ENCODE assay signal across 7 cellular contexts in genomic region chr17:3710951-3711383, GRCh38. TPM values are rescaled to one million over a fixed set of nuclear protein-coding genes. Genes with fewer than 3 reads are reported as not detected.
DNase-seq lines count a peak whose midpoint lies in the region; ATAC-seq and TF ChIP-seq lines count a peak whose summit lies in the region.

No MANE protein-coding gene starts in this region.

- WGBS in SK-N-SH (ENCODE audit: low lambda C conversion rate): 88% methylated on average over 5 of the region's 5 CpGs
- WGBS in adrenal gland, 4 donors: 61 to 71% (median 69%) methylated on average over 5 of the region's 5 CpGs
- 91% methylated on average over 5 of the region's 5 CpGs for whole genome bisulfite sequencing in hepatocyte (ENCODE audit: low lambda C conversion rate, missing lambda C conversion rate)

- no peak for TF ChIP-seq CTCF in SK-N-SH (IDR thresholded peaks at IDR 0.05)
- no peak for TF ChIP-seq CTCF in adrenal gland (IDR thresholded peaks at IDR 0.05)
- no peak for TF ChIP-seq CTCF in hepatocyte (IDR thresholded peaks at IDR 0.05; ENCODE audit: poor library complexity)

- H2AFZ ChIP-seq in SK-N-SH (ENCODE audit: low read depth) (no peak overlapping the region), hepatocyte (no peak overlapping the region)

- intact Hi-C loops in adrenal gland (cut with DNase I): no loop called here

- H3K4me3 ChIP-seq in SK-N-SH (ENCODE audit: low read depth in 2 of 2, low read length in 1 of 2) (no peak overlapping the region), adrenal gland (no peak overlapping the region), hepatocyte (no peak overlapping the region)

- no peaks in the 10 kb centered on the region for H3K9me3 Mint-ChIP-seq in activated naive CD8-positive, alpha-beta T cell (ENCODE audit: low read depth)

- 0 out of 4 replicates have a peak, but pooled peaks cover 0 to 4% of the 10 kb centered on the region in 2 experiments for H3K4me1 ChIP-seq in SK-N-SH (ENCODE audit: control insufficient read depth in 1 of 2, insufficient read depth in 2 of 2, low read depth in 1 of 2, low read length in 1 of 2)
- H3K4me1 ChIP-seq in adrenal gland (replicated peaks in 1 of 2): peaks cover 0 to 7% of the 10 kb centered on the region in 2 donors
- no peaks in the 10 kb centered on the region for H3K4me1 ChIP-seq in hepatocyte (ENCODE audit: insufficient read depth)

- H3K4me3 Mint-ChIP-seq in activated naive CD8-positive, alpha-beta T cell: peak overlapping the region; percentile 60

- ATAC-seq in HG03060 (IDR thresholded peaks at IDR 0.05; ENCODE audit: low read depth, unreplicated experiment): peak; percentile 94

- TF ChIP-seq POLR2A in adrenal gland (IDR thresholded peaks at IDR 0.05): no peak

- peak overlapping the region; percentile 76 for H3K27ac Mint-ChIP-seq in activated naive CD8-positive, alpha-beta T cell

- DNase-seq in GM19240 (ENCODE audit: insufficient read length, low spot score): peak; percentile 83
- DNase-seq in SK-N-SH: no peak
- peak; percentile 51 to 56 for DNase-seq in stimulated activated CD4-positive, alpha-beta T cell treated with anti-CD3 and anti-CD28 coated beads, Interleukin-12 subunit alpha, Interleukin-12 subunit beta, amount 100 ng/mL, for 24 hours (ENCODE audit: low read depth in 2 of 2)
- no peak for DNase-seq in adrenal gland
- no peak for DNase-seq in hepatocyte (ENCODE audit: low spot score)

- H4K20me1 ChIP-seq in SK-N-SH (ENCODE audit: insufficient read depth) (no peaks in the 10 kb centered on the region), hepatocyte (ENCODE audit: insufficient read depth, poor library complexity, severe bottlenecking) (no peaks in the 10 kb centered on the region)

- POLR2A ChIA-PET in SK-N-SH (lab: Yijun Ruan, JAX): interaction anchor here (0.7 kb wide), 1 partner anchor 15 kb away, joined by 3 read pairs; the partner anchor contains the start of gene P2RX5

- no peaks in the 10 kb centered on the region for H3K9me3 ChIP-seq in SK-N-SH
- no peaks in the 10 kb centered on the region for H3K9me3 ChIP-seq in adrenal gland (replicated peaks in 1 of 3)
- no peaks in the 10 kb centered on the region for H3K9me3 ChIP-seq in hepatocyte (ENCODE audit: low read depth)

- peaks cover 5% of the 10 kb centered on the region for H3F3A ChIP-seq in SK-N-SH (replicated peaks; ENCODE audit: insufficient read depth)

- H3K27ac ChIP-seq in SK-N-SH (ENCODE audit: low read depth in 2 of 2, low read length in 1 of 2): no peak overlapping the region
- no peak overlapping the region for H3K27ac ChIP-seq in adrenal gland
- no peak overlapping the region for H3K27ac ChIP-seq in hepatocyte

- H3K27me3 ChIP-seq in SK-N-SH (ENCODE audit: insufficient read depth) (no peaks in the 10 kb centered on the region), adrenal gland (no peaks in the 10 kb centered on the region), hepatocyte (no peaks in the 10 kb centered on the region)

- TF ChIP-seq RAD21 in SK-N-SH (IDR thresholded peaks at IDR 0.05; ENCODE audit: low read length): no peak

- CTCF ChIA-PET in SK-N-SH (lab: Yijun Ruan, JAX): no interaction called here

- H3K36me3 Mint-ChIP-seq in activated naive CD8-positive, alpha-beta T cell: peaks cover 14% of the 10 kb centered on the region

- H3K9me2 ChIP-seq in SK-N-SH (no peaks in the 10 kb centered on the region), hepatocyte (replicated peaks; ENCODE audit: insufficient read depth) (no peaks in the 10 kb centered on the region)

- H3K4me2 ChIP-seq in SK-N-SH (no peak overlapping the region), hepatocyte (no peak overlapping the region)

- no peaks in the 10 kb centered on the region for H3K27me3 Mint-ChIP-seq in activated naive CD8-positive, alpha-beta T cell

- H3K9ac ChIP-seq in SK-N-SH: no peak overlapping the region

- H3K4me1 Mint-ChIP-seq in activated naive CD8-positive, alpha-beta T cell (ENCODE audit: low read depth): peaks cover 45% of the 10 kb centered on the region

- H3K36me3 ChIP-seq in SK-N-SH (replicated peaks in 1 of 2; ENCODE audit: control insufficient read depth in 1 of 2, insufficient read depth in 2 of 2, low read length in 1 of 2) (peaks cover 8 to 10% of the 10 kb centered on the region in 2 experiments), adrenal gland (replicated peaks in 1 of 2) (peaks cover 0 to 23% of the 10 kb centered on the region in 2 donors), hepatocyte (replicated peaks; ENCODE audit: insufficient read depth, low read depth) (no peaks in the 10 kb centered on the region)

- H3K79me2 ChIP-seq in SK-N-SH (ENCODE audit: insufficient read depth) (no peaks in the 10 kb centered on the region), hepatocyte (no peaks in the 10 kb centered on the region)

- TF ChIP-seq EP300 in SK-N-SH (IDR thresholded peaks at IDR 0.05; ENCODE audit: borderline replicate concordance in 1 of 2, low read depth in 1 of 2, low read length in 1 of 2): no peak

TF ChIP-seq in SK-N-SH, 30 proteins besides CTCF, POLR2A, EP300 and RAD21:
- TF ChIP-seq RCOR1 (IDR thresholded peaks at IDR 0.05; ENCODE audit: low read length) (no peak), GABPA (IDR thresholded peaks at IDR 0.05; ENCODE audit: low read depth) (peak; percentile 20; the same call in 1 of the 2 replicates), FOSL2 (IDR thresholded peaks at IDR 0.05; ENCODE audit: borderline replicate concordance, low read depth) (peak; percentile 32; the same call in 1 of the 2 replicates)

RNA-seq across cellular contexts. Expression of gene HASPIN, which starts 12.7 kb away (rescaled TPM):
- polyA plus RNA-seq in SK-N-SH (2012; rRNA removed) (1.2 and 1.4 TPM in 2 replicates), adrenal gland (under 1 TPM; 0.07 to 0.48 (median 0.08) TPM), hepatocyte (0.54 and 1.1 TPM in 2 replicates)
- polyA plus RNA-seq in SK-N-SH (2012; cell fraction: cytosol; rRNA removed): 1.2 and 1.6 TPM in 2 replicates
- 0.55 and 0.80 TPM in 2 replicates for polyA plus RNA-seq in SK-N-SH (2012; cell fraction: nucleus; rRNA removed)
- total RNA-seq in adrenal gland (1 to 10 TPM in 1 of 8 donors, under 1 TPM in 7; 0.14 to 1.2 (median 0.39) TPM), hepatocyte (1.3 and 1.5 TPM in 2 replicates)

RNA-seq across cellular contexts. Expression of gene P2RX5, which starts 15.0 kb away (rescaled TPM):
- polyA plus RNA-seq in SK-N-SH (2012; rRNA removed) (0.71 and 0.97 TPM in 2 replicates), adrenal gland (1 to 10 TPM in 1 of 3 donors, under 1 TPM in 2; 0.59 to 2.0 (median 0.88) TPM), hepatocyte (0.32 TPM in 1 of 2 replicates, not detected in the other)
- polyA plus RNA-seq in SK-N-SH (2012; cell fraction: cytosol; rRNA removed): 0.62 and 0.94 TPM in 2 replicates
- 2.0 and 2.2 TPM in 2 replicates for polyA plus RNA-seq in SK-N-SH (2012; cell fraction: nucleus; rRNA removed)
- total RNA-seq in adrenal gland (1 to 10 TPM in 5 of 8 donors, under 1 TPM in 3; 0.25 to 2.8 (median 1.2) TPM), hepatocyte (0.36 TPM in 1 of 2 replicates, not detected in the other)

RNA-seq across cellular contexts. Expression of gene EMC6, which starts 42.4 kb away (rescaled TPM):
- polyA plus RNA-seq in SK-N-SH (2012; rRNA removed) (56.6 and 64.4 TPM in 2 replicates), adrenal gland (10 to 100 TPM; 44.2 to 89.4 (median 47.7) TPM), hepatocyte (117 and 130 TPM in 2 replicates)
- 37.8 and 55.1 TPM in 2 replicates for polyA plus RNA-seq in SK-N-SH (2012; cell fraction: cytosol; rRNA removed)
- 20.0 and 20.1 TPM in 2 replicates for polyA plus RNA-seq in SK-N-SH (2012; cell fraction: nucleus; rRNA removed)
- total RNA-seq in adrenal gland (10 to 100 TPM in 6 of 8 donors, 1 to 10 TPM in 2; 6.1 to 73.8 (median 40.6) TPM), hepatocyte (40.9 and 42.7 TPM in 2 replicates)

RNA-seq across cellular contexts. Expression of gene TAX1BP3, which starts 42.6 kb away (rescaled TPM):
- polyA plus RNA-seq in SK-N-SH (2012; rRNA removed) (165 and 192 TPM in 2 replicates), adrenal gland (100 to 1,000 TPM in 1 of 3 donors, 10 to 100 TPM in 2; 32.1 to 100 (median 94.9) TPM), hepatocyte (357 and 387 TPM in 2 replicates)
- polyA plus RNA-seq in SK-N-SH (2012; cell fraction: cytosol; rRNA removed): 129 and 173 TPM in 2 replicates
- polyA plus RNA-seq in SK-N-SH (2012; cell fraction: nucleus; rRNA removed): 92.2 and 93.2 TPM in 2 replicates
- total RNA-seq in adrenal gland (100 to 1,000 TPM; 105 to 311 (median 211) TPM), hepatocyte (208 and 218 TPM in 2 replicates)

Comparison
In these comparisons a context has a peak if more than half of its experiments do, and no peak if none do; other contexts are left out.
1. DNase-seq: peak in GM19240 (single experiment) and stimulated activated CD4-positive, alpha-beta T cell treated with anti-CD3 and anti-CD28 coated beads, Interleukin-12 subunit alpha, Interleukin-12 subunit beta, amount 100 ng/mL, for 24 hours (2 of 2); none in SK-N-SH (single experiment), adrenal gland (0 of 7) and hepatocyte (single experiment).